Comparison of ENCODE assay signal across 14 cellular contexts in genomic region chr16:27769561-27770222, GRCh38.
DNase-seq lines count a peak whose midpoint lies in the region; ATAC-seq, FAIRE-seq and TF ChIP-seq lines count a peak whose summit lies in the region.
"Had no signal": no experiment of that assay in that cellular context is flagged by ENCODE, and none has a peak within 500 bp of the region (broad histone marks: within the 10 kb centered on the region; RNA-seq: fewer than 3 reads in every experiment).

No MANE protein-coding gene starts in this region.

- H3K36me3 ChIP-seq in right atrium auricular region (peaks cover 22% of the 10 kb centered on the region), adipocyte (ENCODE audit: control insufficient read depth, insufficient read depth, low read length, severe bottlenecking) (peaks cover 14% of the 10 kb centered on the region), kidney (ENCODE audit: control insufficient read depth in 1 of 2, insufficient read depth in 2 of 2, low read length in 2 of 2) (peaks cover 4 to 17% of the 10 kb centered on the region in 2 donors)
- H3K36me3 ChIP-seq: HAP-1 had no signal

- no peaks in the 10 kb centered on the region for H3K9me3 Mint-ChIP-seq in type B pancreatic cell
- H3K9me3 Mint-ChIP-seq: activated naive CD8-positive, alpha-beta T cell treated with anti-CD3 and anti-CD28 coated beads, Interleukin-2, amount 10 ng/mL, durations not matched to agents 7 days and 5 days; stimulated activated naive B cell treated with anti-CD40 and anti-IgM and Interleukin-4, amounts not matched to agents 10 μg/mL and 1 μg/mL and 100 μg/mL, for 72 hours had no signal

- H3K27ac ChIP-seq in right atrium auricular region (no peak overlapping the region), kidney (ENCODE audit: low read depth in 2 of 2, low read length in 2 of 2) (peak overlapping the region in 1 of 2 donors; percentile 27)
- H3K27ac ChIP-seq: KMS-11 had no signal

- peaks cover 16% of the 10 kb centered on the region for H3K36me3 Mint-ChIP-seq in type B pancreatic cell

- H3K27me3 ChIP-seq in right atrium auricular region: no peaks in the 10 kb centered on the region
- H3K27me3 ChIP-seq in adipocyte (replicated peaks; ENCODE audit: control insufficient read depth, insufficient read depth, low read length): no peaks in the 10 kb centered on the region

- H3K4me3 Mint-ChIP-seq in type B pancreatic cell: no peak overlapping the region
- H3K4me3 Mint-ChIP-seq: activated naive CD8-positive, alpha-beta T cell treated with anti-CD3 and anti-CD28 coated beads, Interleukin-2, amount 10 ng/mL, durations not matched to agents 7 days and 5 days; stimulated activated naive B cell treated with anti-CD40 and anti-IgM and Interleukin-4, amounts not matched to agents 10 μg/mL and 1 μg/mL and 100 μg/mL, for 72 hours had no signal

- intact Hi-C loops in Right ventricle myocardium inferior (cut with DNase I): no loop called here
- intact Hi-C loops in kidney (cut with DNase I): no loop called here

- H3K4me3 ChIP-seq in right atrium auricular region (no peak overlapping the region), adipocyte (ENCODE audit: low read length) (no peak overlapping the region), kidney (ENCODE audit: low read length in 2 of 2) (no peak overlapping the region)
- H3K4me3 ChIP-seq: HAP-1 had no signal

- H3K4me1 ChIP-seq in right atrium auricular region: no peaks in the 10 kb centered on the region
- no peaks in the 10 kb centered on the region for H3K4me1 ChIP-seq in adipocyte (ENCODE audit: control insufficient read depth, insufficient read depth, low read length)
- no peaks in the 10 kb centered on the region for H3K4me1 ChIP-seq in kidney (ENCODE audit: control insufficient read depth in 1 of 2, insufficient read depth in 1 of 2, low read depth in 1 of 2, low read length in 2 of 2)
- H3K4me1 ChIP-seq: HAP-1 had no signal

- H3K9me3 ChIP-seq in right atrium auricular region (no peaks in the 10 kb centered on the region), adipocyte (ENCODE audit: control insufficient read depth, low read length) (peaks cover 1% of the 10 kb centered on the region), kidney (ENCODE audit: control insufficient read depth in 1 of 2, low read length in 2 of 2) (no peaks in the 10 kb centered on the region)
- H3K9me3 ChIP-seq: HAP-1 had no signal

- no peak for FAIRE-seq in kidney (lab: Jason Lieb, UNC)

- DNase-seq in Right ventricle myocardium inferior (ENCODE audit: missing footprints) (peak; percentile 40), right atrium auricular region (ENCODE audit: low spot score) (no peak), adipocyte (ENCODE audit: low read depth) (peak; percentile 27), kidney (peak; percentile 59), type B pancreatic cell (ENCODE audit: extremely low spot score, unreplicated experiment) (no peak), GOT3 (lab: John Stamatoyannopoulos, UW) (no peak), SW 1271 (lab: John Stamatoyannopoulos, UW) (no peak)
- DNase-seq: activated naive CD8-positive, alpha-beta T cell treated with anti-CD3 and anti-CD28 coated beads, Interleukin-2, amount 10 ng/mL, durations not matched to agents 7 days and 5 days; GDM1; NCI-H446 treated with DMSO at 0.1 percent for 48 hours; stimulated activated naive B cell treated with anti-CD40 and anti-IgM and Interleukin-4, amounts not matched to agents 10 μg/mL and 1 μg/mL and 100 μg/mL, for 72 hours had no signal

- no peak for ATAC-seq in Right ventricle myocardium inferior
- no peak for ATAC-seq in GM21723 (IDR thresholded peaks at IDR 0.05; ENCODE audit: unreplicated experiment)
- ATAC-seq: stimulated activated naive B cell treated with anti-CD40 and anti-IgM and Interleukin-4, amounts not matched to agents 10 μg/mL and 1 μg/mL and 100 μg/mL, for 72 hours had no signal

- H3K9ac ChIP-seq in adipocyte (ENCODE audit: low read length) (no peak overlapping the region), kidney (ENCODE audit: low read length in 2 of 2) (no peak overlapping the region)
- H3K9ac ChIP-seq: KMS-11 had no signal

- H3K4me1 Mint-ChIP-seq in type B pancreatic cell (ENCODE audit: unreplicated experiment): peaks cover 21% of the 10 kb centered on the region
- H3K4me1 Mint-ChIP-seq: activated naive CD8-positive, alpha-beta T cell treated with anti-CD3 and anti-CD28 coated beads, Interleukin-2, amount 10 ng/mL, durations not matched to agents 7 days and 5 days; stimulated activated naive B cell treated with anti-CD40 and anti-IgM and Interleukin-4, amounts not matched to agents 10 μg/mL and 1 μg/mL and 100 μg/mL, for 72 hours had no signal

- no peaks in the 10 kb centered on the region for H3K27me3 Mint-ChIP-seq in type B pancreatic cell
- H3K27me3 Mint-ChIP-seq: activated naive CD8-positive, alpha-beta T cell treated with anti-CD3 and anti-CD28 coated beads, Interleukin-2, amount 10 ng/mL, durations not matched to agents 7 days and 5 days; stimulated activated naive B cell treated with anti-CD40 and anti-IgM and Interleukin-4, amounts not matched to agents 10 μg/mL and 1 μg/mL and 100 μg/mL, for 72 hours had no signal

- TF ChIP-seq CTCF in right atrium auricular region (IDR thresholded peaks at IDR 0.05): no peak
- no peak for TF ChIP-seq CTCF in kidney (IDR thresholded peaks at IDR 0.05; ENCODE audit: borderline replicate concordance, extremely low read depth, insufficient read depth)
- TF ChIP-seq CTCF in type B pancreatic cell (conservative IDR thresholded peaks at IDR 0.05): no peak

- H3K27ac Mint-ChIP-seq in type B pancreatic cell: peak overlapping the region; percentile 75
- H3K27ac Mint-ChIP-seq: activated naive CD8-positive, alpha-beta T cell treated with anti-CD3 and anti-CD28 coated beads, Interleukin-2, amount 10 ng/mL, durations not matched to agents 7 days and 5 days; stimulated activated naive B cell treated with anti-CD40 and anti-IgM and Interleukin-4, amounts not matched to agents 10 μg/mL and 1 μg/mL and 100 μg/mL, for 72 hours had no signal

Comparison
In these comparisons a context has a peak if more than half of its experiments do, and no peak if none do; other contexts are left out.
1. DNase-seq: peak in Right ventricle myocardium inferior (single experiment), adipocyte (single experiment) and kidney (single experiment); none in right atrium auricular region (single experiment), type B pancreatic cell (single experiment), GOT3 (single experiment) and SW 1271 (0 of 2).